In genomic region chr20:62924567-62925419, GRCh38 we compare ENCODE assay signal across 1 cellular context.
TF ChIP-seq lines count a peak whose summit lies in the region.

No MANE protein-coding gene starts in this region.

TF ChIP-seq in HepG2, 621 proteins besides CTCF, POLR2A, EP300 and RAD21 (continued from another document and continues in another):
- TF ChIP-seq ARID4A (CRISPR knock-in tag; IDR thresholded peaks at IDR 0.05; ENCODE audit: borderline replicate concordance), result no peak
- no peak for TF ChIP-seq ZNF713 (CRISPR knock-in tag; IDR thresholded peaks at IDR 0.05)
- TF ChIP-seq SYNCRIP (IDR thresholded peaks at IDR 0.05; ENCODE audit: insufficient read depth, low read depth, low read length), result no peak
- 0 out of 2 replicates have a peak, but pooled peaks have one; percentile 30 for TF ChIP-seq ZNF343 (CRISPR knock-in tag; IDR thresholded peaks at IDR 0.05)
- no peak for TF ChIP-seq TOE1 (CRISPR knock-in tag; IDR thresholded peaks at IDR 0.05)
- TF ChIP-seq ZNF143 (CRISPR knock-in tag; IDR thresholded peaks at IDR 0.05), result no peak
- no peak for TF ChIP-seq ZNF18 (CRISPR knock-in tag; IDR thresholded peaks at IDR 0.05; ENCODE audit: insufficient replicate concordance)
- TF ChIP-seq ZNF382 (CRISPR knock-in tag; IDR thresholded peaks at IDR 0.05; ENCODE audit: borderline replicate concordance), result no peak
- TF ChIP-seq ZNF501 (CRISPR knock-in tag; IDR thresholded peaks at IDR 0.05), result peak; percentile 93
- no peak for TF ChIP-seq NBN (conservative IDR thresholded peaks at IDR 0.05)
- TF ChIP-seq ZNF749 (CRISPR knock-in tag; IDR thresholded peaks at IDR 0.05; ENCODE audit: borderline replicate concordance), result no peak
- TF ChIP-seq AGO1 (IDR thresholded peaks at IDR 0.05; ENCODE audit: low read depth, low read length, poor library complexity, severe bottlenecking), result no peak
- 0 out of 2 replicates have a peak, but pooled peaks have one; percentile 9 for TF ChIP-seq ZKSCAN8 (CRISPR knock-in tag; IDR thresholded peaks at IDR 0.05; ENCODE audit: borderline replicate concordance)
- TF ChIP-seq ZBTB20 (CRISPR knock-in tag; IDR thresholded peaks at IDR 0.05; ENCODE audit: borderline replicate concordance, low read depth), result peak; percentile 21; the same call in 1 of the 2 replicates
- no peak for TF ChIP-seq SMAD1 (CRISPR knock-in tag; IDR thresholded peaks at IDR 0.05; ENCODE audit: borderline replicate concordance, low read depth)
- 0 out of 2 replicates have a peak, but pooled peaks have one; percentile 12 for TF ChIP-seq KDM5A (IDR thresholded peaks at IDR 0.05; ENCODE audit: borderline replicate concordance, low read length)
- peak; percentile 67; the same call in 1 of the 2 replicates for TF ChIP-seq ATF5 (CRISPR knock-in tag; IDR thresholded peaks at IDR 0.05; ENCODE audit: low read depth)
- 0 out of 2 replicates have a peak, but pooled peaks have one; percentile 16 for TF ChIP-seq ZNF607 (CRISPR knock-in tag; IDR thresholded peaks at IDR 0.05; ENCODE audit: borderline replicate concordance)
- no peak for TF ChIP-seq ZFP91 (CRISPR knock-in tag; IDR thresholded peaks at IDR 0.05; ENCODE audit: borderline replicate concordance)
- TF ChIP-seq ZBTB44 (CRISPR knock-in tag; IDR thresholded peaks at IDR 0.05), result no peak
- no peak for TF ChIP-seq ZNF225 (CRISPR knock-in tag; IDR thresholded peaks at IDR 0.05)
- TF ChIP-seq PBX2 (CRISPR knock-in tag; IDR thresholded peaks at IDR 0.05), result peak; percentile 60; the same call in 1 of the 2 replicates
- no peak for TF ChIP-seq ZFAT (CRISPR knock-in tag; conservative IDR thresholded peaks at IDR 0.05)
- TF ChIP-seq ZNF317 (CRISPR knock-in tag; IDR thresholded peaks at IDR 0.05), result no peak; the same call in 1 of the 2 replicates
- no peak for TF ChIP-seq ZNF644 (CRISPR knock-in tag; IDR thresholded peaks at IDR 0.05; ENCODE audit: low read depth)
- no peak for TF ChIP-seq ZNF318 (CRISPR knock-in tag; IDR thresholded peaks at IDR 0.05)
- no peak for TF ChIP-seq MLXIP (CRISPR knock-in tag; IDR thresholded peaks at IDR 0.05; ENCODE audit: borderline replicate concordance)
- no peak for TF ChIP-seq FOXC1 (CRISPR knock-in tag; IDR thresholded peaks at IDR 0.05; ENCODE audit: borderline replicate concordance)
- no peak for TF ChIP-seq HNF1B (CRISPR knock-in tag; IDR thresholded peaks at IDR 0.05)
- TF ChIP-seq POLR2G (IDR thresholded peaks at IDR 0.05; ENCODE audit: low read depth, low read length), result peak; percentile 59
